Comparison of ENCODE assay signal across 1 cellular context in genomic region chr11:47243454-47243853, GRCh38.
TF ChIP-seq lines count a peak whose summit lies in the region.

No MANE protein-coding gene starts in this region.

TF ChIP-seq in HepG2, 621 proteins besides CTCF, POLR2A, EP300 and RAD21 (continued from another document and continues in another):
- no peak for TF ChIP-seq TFDP1 (CRISPR knock-in tag; IDR thresholded peaks at IDR 0.05; ENCODE audit: borderline replicate concordance)
- TF ChIP-seq ZNF652 (CRISPR knock-in tag; IDR thresholded peaks at IDR 0.05; ENCODE audit: borderline replicate concordance, low read depth), result no peak
- no peak for TF ChIP-seq NFYB (CRISPR knock-in tag; IDR thresholded peaks at IDR 0.05)
- no peak for TF ChIP-seq ZNF143 (CRISPR knock-in tag; IDR thresholded peaks at IDR 0.05)
- TF ChIP-seq NCOA2 (CRISPR knock-in tag; IDR thresholded peaks at IDR 0.05), result peak; percentile 56
- TF ChIP-seq RBM22 (optimal IDR thresholded peaks at IDR 0.05; ENCODE audit: low read length), result no peak
- TF ChIP-seq SIN3B (IDR thresholded peaks at IDR 0.05; ENCODE audit: low read length), result no peak
- no peak for TF ChIP-seq NFYC (CRISPR knock-in tag; IDR thresholded peaks at IDR 0.05)
- no peak for TF ChIP-seq ZNF775 (CRISPR knock-in tag; IDR thresholded peaks at IDR 0.05; ENCODE audit: borderline replicate concordance)
- TF ChIP-seq KLF16 (CRISPR knock-in tag; IDR thresholded peaks at IDR 0.05), result 0 out of 4 replicates have a peak, but pooled peaks of 1 of the 2 experiments have one; percentile 35
- no peak for TF ChIP-seq ADNP (CRISPR knock-in tag; IDR thresholded peaks at IDR 0.05)
- no peak for TF ChIP-seq MLLT10 (CRISPR knock-in tag; IDR thresholded peaks at IDR 0.05)
- peak; percentile 77 for TF ChIP-seq ARID5B (CRISPR knock-in tag; IDR thresholded peaks at IDR 0.05)
- TF ChIP-seq ZNF572 (CRISPR knock-in tag; IDR thresholded peaks at IDR 0.05), result no peak
- TF ChIP-seq SNAPC4 (CRISPR knock-in tag; IDR thresholded peaks at IDR 0.05), result no peak
- peak; percentile 22; the same call in 1 of the 2 replicates for TF ChIP-seq ZNF609 (CRISPR knock-in tag; IDR thresholded peaks at IDR 0.05; ENCODE audit: borderline replicate concordance)
- TF ChIP-seq ZMYM4 (CRISPR knock-in tag; IDR thresholded peaks at IDR 0.05), result no peak
- peak; percentile 68; the same call in 1 of the 2 replicates for TF ChIP-seq MAX (IDR thresholded peaks at IDR 0.05)
- TF ChIP-seq THAP7 (CRISPR knock-in tag; IDR thresholded peaks at IDR 0.05), result no peak
- TF ChIP-seq NFIB (CRISPR knock-in tag; IDR thresholded peaks at IDR 0.05; ENCODE audit: borderline replicate concordance), result no peak
- peak; percentile 73 for TF ChIP-seq FOXP4 (CRISPR knock-in tag; IDR thresholded peaks at IDR 0.05)
- TF ChIP-seq GATAD1 (CRISPR knock-in tag; IDR thresholded peaks at IDR 0.05), result no peak
- TF ChIP-seq ZNF788 (CRISPR knock-in tag; IDR thresholded peaks at IDR 0.05; ENCODE audit: borderline replicate concordance), result no peak
- no peak for TF ChIP-seq ZC3H4 (CRISPR knock-in tag; IDR thresholded peaks at IDR 0.05; ENCODE audit: borderline replicate concordance)
- TF ChIP-seq ZBTB33 (CRISPR knock-in tag; IDR thresholded peaks at IDR 0.05), result peak; percentile 37; the same call in 1 of the 2 replicates
- no peak for TF ChIP-seq AGO1 (IDR thresholded peaks at IDR 0.05; ENCODE audit: low read depth, low read length, poor library complexity, severe bottlenecking)
- no peak for TF ChIP-seq KDM3A (CRISPR knock-in tag; IDR thresholded peaks at IDR 0.05; ENCODE audit: low read depth)
- no peak for TF ChIP-seq ZBTB21 (CRISPR knock-in tag; IDR thresholded peaks at IDR 0.05)
- TF ChIP-seq ZNF580 (CRISPR knock-in tag; IDR thresholded peaks at IDR 0.05; ENCODE audit: borderline replicate concordance, low read depth), result no peak
- no peak for TF ChIP-seq ZNF770 (CRISPR knock-in tag; IDR thresholded peaks at IDR 0.05)
- no peak for TF ChIP-seq TERF1 (CRISPR knock-in tag; IDR thresholded peaks at IDR 0.05)
